23 cellular contexts compared by ENCODE assay signal in genomic region chr19:7979559-7979958, GRCh38. TPM values are rescaled to one million over a fixed set of nuclear protein-coding genes. Genes with fewer than 3 reads are reported as not detected.
"Had no signal": no experiment of that assay in that cellular context is flagged by ENCODE, and none has a peak within 500 bp of the region (broad histone marks: within the 10 kb centered on the region; RNA-seq: fewer than 3 reads in every experiment).

No MANE protein-coding gene starts in this region.

- H3K4me1 Mint-ChIP-seq: brain, mesothelial cell of epicardium, neural progenitor cell, WTC11 had no signal

- H3K27me3 ChIP-seq: neural progenitor cell, vagina had no signal

- H2AFZ ChIP-seq: neural progenitor cell had no signal

- H3K9me3 ChIP-seq: thoracic aorta, vagina had no signal

- H3K9me3 Mint-ChIP-seq: activated naive CD4-positive, alpha-beta T cell treated with anti-CD3 and anti-CD28 coated beads, Interleukin-2, amount 50 U/mL, for 72 hours; brain; dendritic cell treated with granulocyte-macrophage colony-stimulating factor and Interleukin-4, amounts not matched to agents 40 ng/mL and 50 ng/mL, for 4 days; mesothelial cell of epicardium; naive thymus-derived CD8-positive, alpha-beta T cell; neural progenitor cell; type B pancreatic cell; WTC11 had no signal

- H3K4me2 ChIP-seq: neural progenitor cell had no signal

- H3K4me1 ChIP-seq: neural progenitor cell, vagina had no signal

- H3K36me3 Mint-ChIP-seq: type B pancreatic cell had no signal

- H3K36me3 ChIP-seq: neural progenitor cell had no signal

- H3K4me3 Mint-ChIP-seq: brain; dendritic cell treated with granulocyte-macrophage colony-stimulating factor and Interleukin-4, amounts not matched to agents 40 ng/mL and 50 ng/mL, for 4 days; mesothelial cell of epicardium; naive thymus-derived CD8-positive, alpha-beta T cell; neural progenitor cell; type B pancreatic cell; WTC11 had no signal

- H3K27ac ChIP-seq: neural progenitor cell, thoracic aorta, vagina had no signal

- DNase-seq: activated gamma-delta T cell treated with Interleukin-2 at 50 U/mL for 16 hours; activated T-cell treated with anti-CD3 and anti-CD28 coated beads, Interleukin-2, amount 50 U/mL, for 1 hour; effector CD8-positive, alpha-beta T cell; erythroblast; foreskin fibroblast; hippocampal formation; left cardiac atrium; retina; stimulated activated CD4-positive, alpha-beta T cell treated with anti-CD3 and anti-CD28 coated beads, Interleukin-4, amount 100 ng/mL, for 1 hour; stimulated activated naive CD4-positive, alpha-beta T cell; T1000 had no signal

- H3K27me3 Mint-ChIP-seq: brain; dendritic cell treated with granulocyte-macrophage colony-stimulating factor and Interleukin-4, amounts not matched to agents 40 ng/mL and 50 ng/mL, for 4 days; naive thymus-derived CD8-positive, alpha-beta T cell; progenitor cell of endocrine pancreas; type B pancreatic cell had no signal

- H3K4me3 ChIP-seq: neural progenitor cell, thoracic aorta, vagina had no signal

- H3K27ac Mint-ChIP-seq: brain; dendritic cell treated with granulocyte-macrophage colony-stimulating factor and Interleukin-4, amounts not matched to agents 40 ng/mL and 50 ng/mL, for 4 days; mesothelial cell of epicardium; neural progenitor cell; progenitor cell of endocrine pancreas; type B pancreatic cell had no signal

RNA-seq across cellular contexts. Expression of gene CTXN1, which starts 53.6 kb away (rescaled TPM):
- total RNA-seq: naive thymus-derived CD8-positive, alpha-beta T cell; T-helper 1 cell treated with Interleukin-12 subunit alpha and Interleukin-12 subunit beta and Interleukin-4 antibody, amounts not matched to agents 30 ng/mL and 1 ng/mL, for 36 hours had no signal
- polyA plus RNA-seq: naive thymus-derived CD8-positive, alpha-beta T cell had no signal
